Comparison of ENCODE assay signal across 12 cellular contexts in genomic region chr17:45302220-45302619, GRCh38. TPM values are rescaled to one million over a fixed set of nuclear protein-coding genes. Genes with fewer than 3 reads are reported as not detected.
DNase-seq lines count a peak whose midpoint lies in the region; ATAC-seq and TF ChIP-seq lines count a peak whose summit lies in the region.
"Not testable (repeated sequence)": the region's sequence is repeated elsewhere in the genome, so short reads cannot be mapped to it uniquely, and the experiment has no call there.
"Had no signal": no experiment of that assay in that cellular context is flagged by ENCODE, and none has a peak within 500 bp of the region (broad histone marks: within the 10 kb centered on the region; RNA-seq: fewer than 3 reads in every experiment).

No MANE protein-coding gene starts in this region.

- H3K36me3 ChIP-seq in esophagus squamous epithelium; lung (ENCODE audit: control insufficient read depth in 2 of 2, insufficient read depth in 2 of 2, low read length in 2 of 2); psoas muscle (ENCODE audit: insufficient read depth in 1 of 2, low read depth in 1 of 2); stomach smooth muscle (ENCODE audit: control insufficient read depth in 2 of 2, insufficient read depth in 2 of 2, low read length in 2 of 2): not testable (repeated sequence)

- H3K4me1 ChIP-seq in esophagus squamous epithelium, result peaks cover 48 to 100% (median 64%) of the 10 kb centered on the region in 3 donors
- H3K4me1 ChIP-seq in lung (ENCODE audit: control insufficient read depth in 2 of 2, insufficient read depth in 2 of 2, low read length in 2 of 2), result peaks cover 10 to 15% of the 10 kb centered on the region in 2 donors
- peaks cover 86% of the 10 kb centered on the region for H3K4me1 ChIP-seq in psoas muscle
- peaks cover 59% of the 10 kb centered on the region for H3K4me1 ChIP-seq in stomach smooth muscle (ENCODE audit: control insufficient read depth, insufficient read depth, low read length)

- peak overlapping the region; percentile 63 to 90 (median 84) for H3K27ac ChIP-seq in esophagus squamous epithelium
- H3K27ac ChIP-seq in lung (ENCODE audit: low read depth in 1 of 2, low read length in 1 of 2), result peak overlapping the region; percentile 40 to 68
- peak overlapping the region; percentile 96 for H3K27ac ChIP-seq in psoas muscle
- H3K27ac ChIP-seq in stomach smooth muscle (ENCODE audit: low read length), result peak overlapping the region; percentile 75

- H3K9me3 ChIP-seq in esophagus squamous epithelium; lung (ENCODE audit: control insufficient read depth in 2 of 2, insufficient read depth in 1 of 2, low read length in 1 of 2); psoas muscle; stomach smooth muscle (ENCODE audit: control insufficient read depth in 2 of 2, low read length in 2 of 2): not testable (repeated sequence)

- not testable (repeated sequence) for H3K27me3 ChIP-seq in esophagus squamous epithelium; lung (ENCODE audit: control insufficient read depth, insufficient read depth); psoas muscle (ENCODE audit: insufficient read depth in 3 of 3, low read length in 2 of 3); stomach smooth muscle (ENCODE audit: control insufficient read depth in 1 of 2, insufficient read depth in 2 of 2, low read length in 2 of 2)

- not testable (repeated sequence) for TF ChIP-seq CTCF in esophagus squamous epithelium (IDR thresholded peaks at IDR 0.05); lung (IDR thresholded peaks at IDR 0.05; ENCODE audit: control extremely low read depth, extremely low read depth); psoas muscle (IDR thresholded peaks at IDR 0.05)

- H3K36me3 Mint-ChIP-seq in IgD-negative memory B cell, result not testable (repeated sequence)
- H3K36me3 Mint-ChIP-seq in T-helper 2 cell treated with Interferon-gamma antibody and Interleukin-4, amounts not matched to agents 5 μg/mL and 100 μg/mL, for 36 hours (ENCODE audit: low read depth), result peaks cover 32% of the 10 kb centered on the region
- peaks cover 28% of the 10 kb centered on the region for H3K36me3 Mint-ChIP-seq in activated naive CD8-positive, alpha-beta T cell treated with anti-CD3 and anti-CD28 coated beads, Interleukin-2, amount 10 ng/mL, durations not matched to agents 7 days and 5 days

- H3K27me3 Mint-ChIP-seq in IgD-negative memory B cell; T-helper 2 cell treated with Interferon-gamma antibody and Interleukin-4, amounts not matched to agents 5 μg/mL and 100 μg/mL, for 36 hours (ENCODE audit: low read depth); activated naive CD8-positive, alpha-beta T cell treated with anti-CD3 and anti-CD28 coated beads, Interleukin-2, amount 10 ng/mL, durations not matched to agents 7 days and 5 days: not testable (repeated sequence)

- intact Hi-C loops in esophagus squamous epithelium (cut with DNase I); psoas muscle (cut with DNase I): not testable (repeated sequence)

- not testable (repeated sequence) for DNase-seq in T-helper 2 cell treated with Interferon-gamma antibody and Interleukin-4, amounts not matched to agents 5 μg/mL and 100 μg/mL, for 36 hours (ENCODE audit: low spot score); activated naive CD8-positive, alpha-beta T cell treated with anti-CD3 and anti-CD28 coated beads, Interleukin-2, amount 10 ng/mL, durations not matched to agents 7 days and 5 days; esophagus squamous epithelium (lab: John Stamatoyannopoulos, UW); lung (ENCODE audit: low spot score); psoas muscle

- not testable (repeated sequence) for H3K9me3 Mint-ChIP-seq in IgD-negative memory B cell; T-helper 2 cell treated with Interferon-gamma antibody and Interleukin-4, amounts not matched to agents 5 μg/mL and 100 μg/mL, for 36 hours; activated naive CD8-positive, alpha-beta T cell treated with anti-CD3 and anti-CD28 coated beads, Interleukin-2, amount 10 ng/mL, durations not matched to agents 7 days and 5 days

- POLR2A ChIA-PET in activated naive CD8-positive, alpha-beta T cell treated with anti-CD3 and anti-CD28 coated beads, Interleukin-2, amount 10 ng/mL, durations not matched to agents 7 days and 5 days (lab: Charles Lee), result interaction anchor here (0.7 to 3.4 kb wide), 7 partner anchors 10 to 76 kb away, joined by 3 to 42 read pairs (median 4); partner anchors contain the start of gene MAP3K14

- peak overlapping the region in 1 of 4 donors; percentile 1 for H3K4me3 ChIP-seq in esophagus squamous epithelium
- H3K4me3 ChIP-seq in lung; psoas muscle; stomach smooth muscle (ENCODE audit: low read length in 2 of 2): not testable (repeated sequence)

- TF ChIP-seq POLR2A in esophagus squamous epithelium (IDR thresholded peaks at IDR 0.05), result not testable (repeated sequence)

- H3K4me1 Mint-ChIP-seq in IgD-negative memory B cell, result peaks cover 53 to 68% (median 66%) of the 10 kb centered on the region in 3 donors
- peaks cover 64% of the 10 kb centered on the region for H3K4me1 Mint-ChIP-seq in T-helper 2 cell treated with Interferon-gamma antibody and Interleukin-4, amounts not matched to agents 5 μg/mL and 100 μg/mL, for 36 hours (ENCODE audit: low read depth)
- H3K4me1 Mint-ChIP-seq in activated naive CD8-positive, alpha-beta T cell treated with anti-CD3 and anti-CD28 coated beads, Interleukin-2, amount 10 ng/mL, durations not matched to agents 7 days and 5 days, result peaks cover 58% of the 10 kb centered on the region

- not testable (repeated sequence) for ATAC-seq in activated naive CD8-positive, alpha-beta T cell treated with anti-CD3 and anti-CD28 coated beads, Interleukin-2, amount 10 ng/mL, durations not matched to agents 7 days and 5 days (ENCODE audit: low read depth); lung (ENCODE audit: insufficient read depth, low FRiP score)
- peak in 3 of 4 donors; percentile 7 to 31 (median 25) for ATAC-seq in psoas muscle

- 48 to 50% methylated on average over 7 to 9 of the region's 9 CpGs for WGBS in esophagus squamous epithelium, 2 donors
- WGBS in lung, 2 donors, result 80 to 82% methylated on average over 9 of the region's 9 CpGs
- 32 to 41% (median 33%) methylated on average over 9 of the region's 9 CpGs for WGBS in psoas muscle, 3 donors

- peak overlapping the region in 3 of 4 donors; percentile 77 to 89 (median 83) for H3K4me3 Mint-ChIP-seq in IgD-negative memory B cell
- peak overlapping the region; percentile 81 for H3K4me3 Mint-ChIP-seq in T-helper 2 cell treated with Interferon-gamma antibody and Interleukin-4, amounts not matched to agents 5 μg/mL and 100 μg/mL, for 36 hours
- H3K4me3 Mint-ChIP-seq in activated naive CD8-positive, alpha-beta T cell treated with anti-CD3 and anti-CD28 coated beads, Interleukin-2, amount 10 ng/mL, durations not matched to agents 7 days and 5 days, result peak overlapping the region; percentile 76

- peak overlapping the region in 1 of 2 donors; percentile 35 for H3K9ac ChIP-seq in stomach smooth muscle (ENCODE audit: low read length in 2 of 2)

- H3K27ac Mint-ChIP-seq in IgD-negative memory B cell, result peak overlapping the region; percentile 86 to 95 (median 94)
- peak overlapping the region; percentile 86 for H3K27ac Mint-ChIP-seq in T-helper 2 cell treated with Interferon-gamma antibody and Interleukin-4, amounts not matched to agents 5 μg/mL and 100 μg/mL, for 36 hours
- H3K27ac Mint-ChIP-seq in activated naive CD8-positive, alpha-beta T cell treated with anti-CD3 and anti-CD28 coated beads, Interleukin-2, amount 10 ng/mL, durations not matched to agents 7 days and 5 days, result peak overlapping the region; percentile 89

RNA-seq across cellular contexts. Expression of gene MAP3K14, which starts 14.6 kb away (rescaled TPM):
- polyA plus RNA-seq in IgD-negative memory B cell, result 31.5 TPM
- 10 to 100 TPM; 25.9 to 33.7 TPM for total RNA-seq in activated naive CD8-positive, alpha-beta T cell treated with anti-CD3 and anti-CD28 coated beads, Interleukin-2, amount 10 ng/mL, durations not matched to agents 7 days and 5 days
- total RNA-seq in esophagus squamous epithelium, result 10 to 100 TPM in 1 of 4 donors, 1 to 10 TPM in 3; 3.7 to 14.7 (median 6.7) TPM
- total RNA-seq in lung, result 10 to 100 TPM in 1 of 2 donors, 1 to 10 TPM in 1; 5.9 to 13.5 TPM
- polyA plus RNA-seq in lung, result 1 to 10 TPM; 6.4 to 9.2 TPM
- total RNA-seq in psoas muscle, result 10 to 100 TPM; 21.8 to 53.5 (median 30.1) TPM
- polyA plus RNA-seq in psoas muscle, result 10 to 100 TPM; 12.4 to 28.1 (median 24.6) TPM

RNA-seq across cellular contexts. Expression of gene SPATA32, which starts 40.3 kb away (rescaled TPM):
- polyA plus RNA-seq in IgD-negative memory B cell, result 0.34 TPM
- under 1 TPM; 0.53 to 0.65 TPM for total RNA-seq in activated naive CD8-positive, alpha-beta T cell treated with anti-CD3 and anti-CD28 coated beads, Interleukin-2, amount 10 ng/mL, durations not matched to agents 7 days and 5 days
- total RNA-seq in esophagus squamous epithelium, result not detected
- under 1 TPM in 1 of 2 donors, not detected in 1; 0.21 TPM for total RNA-seq in lung
- polyA plus RNA-seq in lung, result under 1 TPM; 0.08 to 0.40 TPM
- under 1 TPM in 1 of 4 donors, not detected in 3; 0.11 TPM for total RNA-seq in psoas muscle
- not detected for polyA plus RNA-seq in psoas muscle
- total RNA-seq: Caco-2, Daoy, hepatocyte, HT1080, mesenteric fat pad had no signal
